ENCODE assay signal across 9 cellular contexts in the genomic region with DNA sequence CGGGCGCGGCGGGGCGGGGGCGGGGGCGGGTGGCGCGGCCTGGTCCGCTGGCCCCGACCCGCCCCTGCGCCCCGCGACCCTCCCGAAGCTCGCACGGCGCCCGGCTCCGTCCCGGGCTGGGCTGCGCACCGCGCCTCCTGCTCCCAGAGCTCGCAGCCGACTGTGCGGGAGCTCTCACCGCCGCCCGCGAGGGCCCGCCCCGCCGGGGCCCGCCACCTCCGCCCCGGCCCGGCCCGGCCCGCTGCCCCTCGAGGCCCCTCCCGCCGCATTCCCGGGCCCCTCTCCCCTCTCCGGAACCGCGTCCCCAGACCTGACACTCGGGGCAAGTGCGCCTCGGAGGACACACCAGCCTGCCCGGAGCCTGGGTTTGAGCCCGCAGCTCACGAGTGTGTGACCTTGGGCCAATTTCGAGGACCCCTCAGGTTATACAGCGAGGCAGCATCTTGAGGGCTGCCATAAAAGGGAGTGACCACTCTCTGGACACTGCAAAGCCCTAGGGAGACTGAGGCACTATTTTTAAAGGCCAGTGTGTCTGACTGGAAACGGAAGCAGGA. TPM values are rescaled to one million over a fixed set of nuclear protein-coding genes. Genes with fewer than 3 reads are reported as not detected.
DNase-seq lines count a peak whose midpoint lies in the region; ATAC-seq and TF ChIP-seq lines count a peak whose summit lies in the region.
"Had no signal": no experiment of that assay in that cellular context is flagged by ENCODE, and none has a peak within 500 bp of the region (broad histone marks: within the 10 kb centered on the region; RNA-seq: fewer than 3 reads in every experiment).

No MANE protein-coding gene starts in this region.

- no peak overlapping the region for H3K27ac ChIP-seq in BLaER1
- no peak overlapping the region for H3K27ac ChIP-seq in HUES64 (ENCODE audit: low read depth, low read length)
- H3K27ac ChIP-seq in cingulate gyrus (ENCODE audit: low read depth, low read length) = peak overlapping the region; percentile 29

- H3K36me3 Mint-ChIP-seq in nephron (ENCODE audit: low read depth) = no peaks in the 10 kb centered on the region

- H3K4me3 Mint-ChIP-seq in nephron = peak overlapping the region in 2 of 3 experiments; percentile 19 to 35

- no peak overlapping the region for H3K4me3 ChIP-seq in BLaER1
- H3K4me3 ChIP-seq in HUES64 (ENCODE audit: low read length) = peak overlapping the region; percentile 28; the same call in 1 of the 2 replicates
- no peak overlapping the region for H3K4me3 ChIP-seq in lower leg skin (ENCODE audit: low read depth, poor library complexity, severe bottlenecking)

- peaks cover 58% of the 10 kb centered on the region for H3K4me1 ChIP-seq in BLaER1
- H3K4me1 ChIP-seq in HUES64 (ENCODE audit: insufficient read depth, low read length) = no peaks in the 10 kb centered on the region

- H3K36me3 ChIP-seq in BLaER1 (no peaks in the 10 kb centered on the region), HUES64 (ENCODE audit: insufficient read depth, low read length) (peaks cover 7% of the 10 kb centered on the region)

- peaks cover 59% of the 10 kb centered on the region for H3K27me3 ChIP-seq in BLaER1
- peaks cover 59% of the 10 kb centered on the region for H3K27me3 ChIP-seq in HUES64 (ENCODE audit: insufficient read depth, low read length)

- ATAC-seq in HG03342 (IDR thresholded peaks at IDR 0.05; ENCODE audit: unreplicated experiment) = no peak

- peaks cover 5% of the 10 kb centered on the region for H3K4me1 Mint-ChIP-seq in nephron

- 3% methylated on average over 57 of the region's 57 CpGs for WGBS in HUES64
- WGBS in lower leg skin, 2 donors = 6 to 25% methylated on average over 1 to 32 of the region's 57 CpGs

- no peak for DNase-seq in NCI-H1105 (lab: John Stamatoyannopoulos, UW)
- DNase-seq in lower leg skin (ENCODE audit: low spot score in 2 of 2) = no peak
- DNase-seq in activated CD4-positive, alpha-beta T cell treated with anti-CD3 and anti-CD28 coated beads for 48 hours = no peak
- DNase-seq: NCI-H2081 treated with DMSO at 0.1 percent for 48 hours had no signal

- H3K27me3 Mint-ChIP-seq in nephron (ENCODE audit: low read depth) = peaks cover 71% of the 10 kb centered on the region

- H3K9ac ChIP-seq in BLaER1 (no peak overlapping the region), HUES64 (ENCODE audit: low read depth, low read length) (no peak overlapping the region)

- H3K9me3 Mint-ChIP-seq in nephron = no peaks in the 10 kb centered on the region

- no peak overlapping the region for H3K27ac Mint-ChIP-seq in nephron

- no peak for TF ChIP-seq CTCF in nephron (IDR thresholded peaks at IDR 0.05; ENCODE audit: unreplicated experiment in 3 of 3)
- TF ChIP-seq CTCF in lower leg skin (IDR thresholded peaks at IDR 0.05) = no peak

- peaks cover 58% of the 10 kb centered on the region for H4K20me1 ChIP-seq in BLaER1

- intact Hi-C loops in lower leg skin (cut with DNase I; ENCODE audit: low total_unique reads) = loop anchor here (5.0 to 10.0 kb wide), 2 partner anchors 69 to 117 kb away; a partner anchor contains a TSS

- no peaks in the 10 kb centered on the region for H3K9me3 ChIP-seq in BLaER1
- H3K9me3 ChIP-seq in HUES64 (ENCODE audit: insufficient read depth, low read depth, low read length) = no peaks in the 10 kb centered on the region

- peak overlapping the region; percentile 31; the same call in 1 of the 2 replicates for H3K4me2 ChIP-seq in BLaER1

- no peak for TF ChIP-seq POLR2A in lower leg skin (IDR thresholded peaks at IDR 0.05)

RNA-seq across cellular contexts. Expression of a gene that starts 1.9 kb away (rescaled TPM):
- polyA plus RNA-seq in HUES64 (2013, experiment 1 of 2) = 0.10 TPM
- not detected for polyA plus RNA-seq in HUES64 (2013, experiment 2 of 2)
- under 1 TPM in 2 of 4 donors, not detected in 2; 0.49 to 0.55 TPM for total RNA-seq in lower leg skin

RNA-seq across cellular contexts. Expression of a gene that starts 11.2 kb away (rescaled TPM):
- 18.9 TPM for polyA plus RNA-seq in HUES64 (2013, experiment 1 of 2)
- 15.8 TPM for polyA plus RNA-seq in HUES64 (2013, experiment 2 of 2)
- 10 to 100 TPM; 21.9 to 28.0 (median 24.6) TPM for total RNA-seq in lower leg skin

RNA-seq across cellular contexts. Expression of a gene that starts 31.8 kb away (rescaled TPM):
- 0.60 TPM for polyA plus RNA-seq in HUES64 (2013, experiment 1 of 2)
- polyA plus RNA-seq in HUES64 (2013, experiment 2 of 2) = 0.32 TPM
- total RNA-seq in lower leg skin = 10 to 100 TPM in 1 of 4 donors, 1 to 10 TPM in 3; 4.9 to 19.9 (median 6.8) TPM
